2 cellular contexts compared by ENCODE assay signal in the genomic region with DNA sequence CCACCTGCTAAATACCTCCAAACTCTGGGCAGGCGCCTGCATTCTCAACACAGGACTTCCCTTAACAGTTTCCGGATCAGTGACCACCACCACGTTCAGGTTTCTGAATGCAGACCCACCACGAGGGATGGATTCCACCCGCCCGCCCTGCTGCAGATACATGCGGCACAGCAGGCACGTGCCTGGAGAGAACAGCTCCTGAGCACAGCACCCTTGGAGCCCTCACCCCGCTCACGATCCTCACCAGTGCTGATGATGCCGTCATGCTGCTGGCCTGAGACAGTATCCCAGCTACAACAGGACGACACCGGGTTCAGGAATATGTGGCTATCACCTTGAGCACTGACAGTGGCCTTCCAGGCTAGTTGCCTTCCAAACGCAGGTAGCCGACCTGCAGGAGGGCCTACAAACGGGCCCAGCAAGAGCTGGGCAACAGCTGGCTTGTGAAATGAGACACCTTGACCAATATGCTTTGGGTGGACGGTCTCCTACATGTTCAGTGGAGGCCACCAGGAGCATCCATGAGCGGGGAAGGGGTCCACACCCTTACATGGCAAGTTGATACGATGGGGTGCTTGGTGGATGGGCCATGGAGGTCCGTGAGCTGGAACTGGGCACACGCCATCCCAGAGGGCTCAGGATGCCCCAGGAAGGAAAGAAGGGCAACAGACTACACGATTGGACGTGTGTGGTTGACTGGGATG.
TF ChIP-seq lines count a peak whose summit lies in the region.

No MANE protein-coding gene starts in this region.

TF ChIP-seq in WTC11, 78 proteins besides CTCF, POLR2A, EP300 and RAD21:
- TF ChIP-seq, protein P1, sequence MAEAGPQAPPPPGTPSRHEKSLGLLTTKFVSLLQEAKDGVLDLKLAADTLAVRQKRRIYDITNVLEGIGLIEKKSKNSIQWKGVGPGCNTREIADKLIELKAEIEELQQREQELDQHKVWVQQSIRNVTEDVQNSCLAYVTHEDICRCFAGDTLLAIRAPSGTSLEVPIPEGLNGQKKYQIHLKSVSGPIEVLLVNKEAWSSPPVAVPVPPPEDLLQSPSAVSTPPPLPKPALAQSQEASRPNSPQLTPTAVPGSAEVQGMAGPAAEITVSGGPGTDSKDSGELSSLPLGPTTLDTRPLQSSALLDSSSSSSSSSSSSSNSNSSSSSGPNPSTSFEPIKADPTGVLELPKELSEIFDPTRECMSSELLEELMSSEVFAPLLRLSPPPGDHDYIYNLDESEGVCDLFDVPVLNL (CRISPR knock-in tag; IDR thresholded peaks at IDR 0.05; ENCODE audit: borderline replicate concordance, low read depth): no peak
- TF ChIP-seq, protein P2, sequence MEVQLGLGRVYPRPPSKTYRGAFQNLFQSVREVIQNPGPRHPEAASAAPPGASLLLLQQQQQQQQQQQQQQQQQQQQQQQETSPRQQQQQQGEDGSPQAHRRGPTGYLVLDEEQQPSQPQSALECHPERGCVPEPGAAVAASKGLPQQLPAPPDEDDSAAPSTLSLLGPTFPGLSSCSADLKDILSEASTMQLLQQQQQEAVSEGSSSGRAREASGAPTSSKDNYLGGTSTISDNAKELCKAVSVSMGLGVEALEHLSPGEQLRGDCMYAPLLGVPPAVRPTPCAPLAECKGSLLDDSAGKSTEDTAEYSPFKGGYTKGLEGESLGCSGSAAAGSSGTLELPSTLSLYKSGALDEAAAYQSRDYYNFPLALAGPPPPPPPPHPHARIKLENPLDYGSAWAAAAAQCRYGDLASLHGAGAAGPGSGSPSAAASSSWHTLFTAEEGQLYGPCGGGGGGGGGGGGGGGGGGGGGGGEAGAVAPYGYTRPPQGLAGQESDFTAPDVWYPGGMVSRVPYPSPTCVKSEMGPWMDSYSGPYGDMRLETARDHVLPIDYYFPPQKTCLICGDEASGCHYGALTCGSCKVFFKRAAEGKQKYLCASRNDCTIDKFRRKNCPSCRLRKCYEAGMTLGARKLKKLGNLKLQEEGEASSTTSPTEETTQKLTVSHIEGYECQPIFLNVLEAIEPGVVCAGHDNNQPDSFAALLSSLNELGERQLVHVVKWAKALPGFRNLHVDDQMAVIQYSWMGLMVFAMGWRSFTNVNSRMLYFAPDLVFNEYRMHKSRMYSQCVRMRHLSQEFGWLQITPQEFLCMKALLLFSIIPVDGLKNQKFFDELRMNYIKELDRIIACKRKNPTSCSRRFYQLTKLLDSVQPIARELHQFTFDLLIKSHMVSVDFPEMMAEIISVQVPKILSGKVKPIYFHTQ (CRISPR knock-in tag; IDR thresholded peaks at IDR 0.05): no peak
- TF ChIP-seq MXD4 (CRISPR knock-in tag; IDR thresholded peaks at IDR 0.05; ENCODE audit: borderline replicate concordance) (no peak), FOXJ3 (CRISPR knock-in tag; IDR thresholded peaks at IDR 0.05; ENCODE audit: borderline replicate concordance) (no peak), FOXP1 (CRISPR knock-in tag; IDR thresholded peaks at IDR 0.05; ENCODE audit: borderline replicate concordance) (no peak), IRF2 (CRISPR knock-in tag; IDR thresholded peaks at IDR 0.05; ENCODE audit: borderline replicate concordance, low read depth) (no peak), OVOL2 (CRISPR knock-in tag; IDR thresholded peaks at IDR 0.05; ENCODE audit: borderline replicate concordance) (no peak), CBFB (CRISPR knock-in tag; IDR thresholded peaks at IDR 0.05; ENCODE audit: low read depth) (no peak), ZNF263 (CRISPR knock-in tag; IDR thresholded peaks at IDR 0.05; ENCODE audit: low read depth) (no peak), ELF4 (CRISPR knock-in tag; IDR thresholded peaks at IDR 0.05; ENCODE audit: low read depth) (no peak), ESRRA (CRISPR knock-in tag; IDR thresholded peaks at IDR 0.05; ENCODE audit: borderline replicate concordance) (no peak), FOXK1 (CRISPR knock-in tag; IDR thresholded peaks at IDR 0.05) (no peak)
- TF ChIP-seq, protein P3, sequence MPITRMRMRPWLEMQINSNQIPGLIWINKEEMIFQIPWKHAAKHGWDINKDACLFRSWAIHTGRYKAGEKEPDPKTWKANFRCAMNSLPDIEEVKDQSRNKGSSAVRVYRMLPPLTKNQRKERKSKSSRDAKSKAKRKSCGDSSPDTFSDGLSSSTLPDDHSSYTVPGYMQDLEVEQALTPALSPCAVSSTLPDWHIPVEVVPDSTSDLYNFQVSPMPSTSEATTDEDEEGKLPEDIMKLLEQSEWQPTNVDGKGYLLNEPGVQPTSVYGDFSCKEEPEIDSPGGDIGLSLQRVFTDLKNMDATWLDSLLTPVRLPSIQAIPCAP (CRISPR knock-in tag; IDR thresholded peaks at IDR 0.05): no peak
- TF ChIP-seq, protein P4, sequence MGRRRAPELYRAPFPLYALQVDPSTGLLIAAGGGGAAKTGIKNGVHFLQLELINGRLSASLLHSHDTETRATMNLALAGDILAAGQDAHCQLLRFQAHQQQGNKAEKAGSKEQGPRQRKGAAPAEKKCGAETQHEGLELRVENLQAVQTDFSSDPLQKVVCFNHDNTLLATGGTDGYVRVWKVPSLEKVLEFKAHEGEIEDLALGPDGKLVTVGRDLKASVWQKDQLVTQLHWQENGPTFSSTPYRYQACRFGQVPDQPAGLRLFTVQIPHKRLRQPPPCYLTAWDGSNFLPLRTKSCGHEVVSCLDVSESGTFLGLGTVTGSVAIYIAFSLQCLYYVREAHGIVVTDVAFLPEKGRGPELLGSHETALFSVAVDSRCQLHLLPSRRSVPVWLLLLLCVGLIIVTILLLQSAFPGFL (CRISPR knock-in tag; IDR thresholded peaks at IDR 0.05; ENCODE audit: borderline replicate concordance): no peak

TF ChIP-seq in H1, 55 proteins besides CTCF, POLR2A, EP300 and RAD21:
- TF ChIP-seq SP2 (IDR thresholded peaks at IDR 0.05; ENCODE audit: low read length) (no peak), CREB1 (IDR thresholded peaks at IDR 0.05) (no peak)
- TF ChIP-seq, protein P5, sequence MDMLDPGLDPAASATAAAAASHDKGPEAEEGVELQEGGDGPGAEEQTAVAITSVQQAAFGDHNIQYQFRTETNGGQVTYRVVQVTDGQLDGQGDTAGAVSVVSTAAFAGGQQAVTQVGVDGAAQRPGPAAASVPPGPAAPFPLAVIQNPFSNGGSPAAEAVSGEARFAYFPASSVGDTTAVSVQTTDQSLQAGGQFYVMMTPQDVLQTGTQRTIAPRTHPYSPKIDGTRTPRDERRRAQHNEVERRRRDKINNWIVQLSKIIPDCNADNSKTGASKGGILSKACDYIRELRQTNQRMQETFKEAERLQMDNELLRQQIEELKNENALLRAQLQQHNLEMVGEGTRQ (IDR thresholded peaks at IDR 0.05; ENCODE audit: low read length): 0 out of 2 replicates have a peak, but pooled peaks have one; percentile 16
TF ChIP-seq in H1: peak in this region for 1.
